13 cellular contexts compared by ENCODE assay signal in the genomic region with DNA sequence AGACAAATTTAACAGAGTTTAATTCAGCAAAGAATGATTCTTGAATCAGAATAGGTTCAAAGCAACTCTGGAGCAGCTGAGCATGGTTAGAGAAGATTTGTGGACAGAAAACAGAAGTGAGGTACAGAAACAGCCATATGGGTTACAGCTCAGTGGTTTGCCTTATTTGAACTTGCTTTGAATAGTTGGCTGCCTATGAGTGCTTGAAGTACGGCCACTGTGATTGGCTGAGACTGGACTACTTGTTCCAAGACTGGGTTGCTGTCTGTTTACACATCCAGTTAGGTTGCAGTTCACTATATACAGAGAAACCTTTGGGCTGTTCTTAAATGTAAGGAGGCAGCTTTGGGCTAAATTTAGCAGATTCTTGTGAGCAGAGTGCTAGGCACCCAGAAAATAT.
DNase-seq lines count a peak whose midpoint lies in the region; ATAC-seq and TF ChIP-seq lines count a peak whose summit lies in the region.
"Had no signal": no experiment of that assay in that cellular context is flagged by ENCODE, and none has a peak within 500 bp of the region (broad histone marks: within the 10 kb centered on the region; RNA-seq: fewer than 3 reads in every experiment).

No MANE protein-coding gene starts in this region.

- no peaks in the 10 kb centered on the region for H3K9me3 ChIP-seq in H9 (ENCODE audit: control insufficient read depth, low read depth, low read length)
- H3K9me3 ChIP-seq: SJCRH30 had no signal

- no peaks in the 10 kb centered on the region for H3K36me3 Mint-ChIP-seq in stimulated activated effector memory CD8-positive, alpha-beta T cell treated with anti-CD3 and anti-CD28 coated beads, Interleukin-12 subunit alpha, Interleukin-12 subunit beta, amount 100 ng/mL, for 72 hours
- peaks cover 20 to 65% (median 57%) of the 10 kb centered on the region in 3 experiments for H3K36me3 Mint-ChIP-seq in H9 (ENCODE audit: insufficient read depth in 1 of 3, low read depth in 3 of 3)

- no peak overlapping the region for H2BK120ac ChIP-seq in H9 (ENCODE audit: low read depth, low read length, poor library complexity, severe bottlenecking)

- H3K23ac ChIP-seq in H9 (ENCODE audit: insufficient read length, low read depth, low read length) = no peak overlapping the region

- H3T11ph ChIP-seq in H9 (ENCODE audit: low read length) = no peak overlapping the region

- no peak overlapping the region; the same call in 1 of the 2 replicates for H3K4me3 ChIP-seq in GM12864 (ENCODE audit: low read depth, low read length)
- H3K4me3 ChIP-seq: SJCRH30 had no signal

- no peaks in the 10 kb centered on the region for H3K4me1 Mint-ChIP-seq in stimulated activated effector memory CD8-positive, alpha-beta T cell treated with anti-CD3 and anti-CD28 coated beads, Interleukin-12 subunit alpha, Interleukin-12 subunit beta, amount 100 ng/mL, for 72 hours
- peaks cover 45 to 53% of the 10 kb centered on the region in 2 experiments for H3K4me1 Mint-ChIP-seq in H9
- H3K4me1 Mint-ChIP-seq: B cell had no signal

- no peak overlapping the region for H3K4me3 Mint-ChIP-seq in stimulated activated effector memory CD8-positive, alpha-beta T cell treated with anti-CD3 and anti-CD28 coated beads, Interleukin-12 subunit alpha, Interleukin-12 subunit beta, amount 100 ng/mL, for 72 hours
- no peak overlapping the region for H3K4me3 Mint-ChIP-seq in H9
- H3K4me3 Mint-ChIP-seq: B cell had no signal

- H3K4me2 ChIP-seq in H9 (ENCODE audit: insufficient read depth, insufficient read length, low read length) = no peak overlapping the region

- H2AFZ ChIP-seq in H9 (ENCODE audit: low read length) = no peak overlapping the region

- H4K8ac ChIP-seq in H9 (replicated peaks; ENCODE audit: insufficient read length, low read depth, low read length) = no peak overlapping the region

- H3K9me3 Mint-ChIP-seq in stimulated activated effector memory CD8-positive, alpha-beta T cell treated with anti-CD3 and anti-CD28 coated beads, Interleukin-12 subunit alpha, Interleukin-12 subunit beta, amount 100 ng/mL, for 72 hours = peaks cover 3% of the 10 kb centered on the region
- no peaks in the 10 kb centered on the region for H3K9me3 Mint-ChIP-seq in H9

- peaks cover 5% of the 10 kb centered on the region; the same call in 1 of the 2 replicates for H3K4me1 ChIP-seq in H9 (ENCODE audit: insufficient read depth, low read length)
- H3K4me1 ChIP-seq: SJCRH30 had no signal

- H3K23me2 ChIP-seq in H9 (ENCODE audit: insufficient read length, low read depth, low read length, poor library complexity, severe bottlenecking) = peaks cover 9% of the 10 kb centered on the region

- no peak overlapping the region for H3K4ac ChIP-seq in H9 (ENCODE audit: low read depth, low read length)

- ATAC-seq in GM19463 (IDR thresholded peaks at IDR 0.05; ENCODE audit: unreplicated experiment) (peak; percentile 72), HG03139 (IDR thresholded peaks at IDR 0.05; ENCODE audit: unreplicated experiment) (peak; percentile 47)
- ATAC-seq in stimulated activated effector memory CD8-positive, alpha-beta T cell treated with anti-CD3 and anti-CD28 coated beads, Interleukin-12 subunit alpha, Interleukin-12 subunit beta, amount 100 ng/mL, for 72 hours = no peak
- ATAC-seq: esophagus mucosa, left cardiac atrium had no signal

- H3K27me3 ChIP-seq in H9 (ENCODE audit: insufficient read depth, low read length) = no peaks in the 10 kb centered on the region
- H3K27me3 ChIP-seq: SJCRH30 had no signal

- no peaks in the 10 kb centered on the region for H3K79me1 ChIP-seq in H9 (ENCODE audit: insufficient read depth, low read depth, low read length, poor library complexity, severe bottlenecking)

- peaks cover 1% of the 10 kb centered on the region; the same call in 1 of the 2 replicates for H3K79me2 ChIP-seq in H9 (ENCODE audit: insufficient read depth, low read length)

- no peak overlapping the region for H2AK5ac ChIP-seq in H9 (ENCODE audit: insufficient read length, low read length)

- H3K27me3 Mint-ChIP-seq in H9 (ENCODE audit: low read depth) = no peaks in the 10 kb centered on the region
- H3K27me3 Mint-ChIP-seq: B cell had no signal

- H3K9ac ChIP-seq in H9 (ENCODE audit: extremely low read depth, insufficient read length, low read length) = no peak overlapping the region

- no peak overlapping the region for H2BK20ac ChIP-seq in H9 (ENCODE audit: low read depth, low read length, poor library complexity, severe bottlenecking)

- H3K27ac ChIP-seq in VCaP = peak overlapping the region; percentile 66
- H3K27ac ChIP-seq in H9 (ENCODE audit: insufficient read length, low read depth, low read length) = no peak overlapping the region
- H3K27ac ChIP-seq: SJCRH30 had no signal

- no peak overlapping the region for H3K27ac Mint-ChIP-seq in stimulated activated effector memory CD8-positive, alpha-beta T cell treated with anti-CD3 and anti-CD28 coated beads, Interleukin-12 subunit alpha, Interleukin-12 subunit beta, amount 100 ng/mL, for 72 hours
- no peak overlapping the region for H3K27ac Mint-ChIP-seq in H9
- H3K27ac Mint-ChIP-seq: B cell had no signal

- no peak overlapping the region for H3K56ac ChIP-seq in H9 (ENCODE audit: insufficient read length, low read depth, low read length)

- DNase-seq in GM12864 (ENCODE audit: low read depth) (peak; percentile 39), SHP77 (lab: John Stamatoyannopoulos, UW) (no peak), H9 (no peak), DMS153 (lab: John Stamatoyannopoulos, UW) (no peak)
- DNase-seq in stimulated activated effector memory CD8-positive, alpha-beta T cell treated with anti-CD3 and anti-CD28 coated beads, Interleukin-12 subunit alpha, Interleukin-12 subunit beta, amount 100 ng/mL, for 72 hours (ENCODE audit: low spot score in 2 of 2) = no peak
- DNase-seq: left cardiac atrium, NCI-H1105, SJCRH30 had no signal

- no peak overlapping the region for H4K91ac ChIP-seq in H9 (ENCODE audit: insufficient read length, low read depth, low read length)

- H3K18ac ChIP-seq in H9 (ENCODE audit: insufficient read length, low read depth, low read length) = no peak overlapping the region

- H2BK12ac ChIP-seq in H9 (ENCODE audit: insufficient read length, low read depth, low read length) = no peak overlapping the region

- no peak overlapping the region for H2BK15ac ChIP-seq in H9 (ENCODE audit: low read depth, low read length)

- no peak overlapping the region for H2BK5ac ChIP-seq in H9 (ENCODE audit: insufficient read length, low read length)

- no CpG with 5 or more reads among the region's 1 CpG for WGBS in H9 (ENCODE audit: extremely low coverage, insufficient read length, low lambda C conversion rate)

- no peak overlapping the region for H4K5ac ChIP-seq in H9 (ENCODE audit: insufficient read length, low read depth, low read length)

- H4K20me1 ChIP-seq in H9 (ENCODE audit: control insufficient read depth, insufficient read depth, insufficient read length) = no peaks in the 10 kb centered on the region

- no peak for TF ChIP-seq CTCF in GM12864 (IDR thresholded peaks at IDR 0.05; ENCODE audit: low read depth, low read length, missing control alignments)
- TF ChIP-seq CTCF in VCaP (conservative IDR thresholded peaks at IDR 0.05) = no peak
- TF ChIP-seq CTCF in H9 (conservative IDR thresholded peaks at IDR 0.05) = no peak

- no peak overlapping the region for H3K14ac ChIP-seq in H9 (ENCODE audit: insufficient read depth, low read length)
